ENCODE assay signal across 12 cellular contexts in genomic region chr4:68904786-68905185, GRCh38. TPM values are rescaled to one million over a fixed set of nuclear protein-coding genes. Genes with fewer than 3 reads are reported as not detected.
A peak's percentile ranks its signal among the peaks of the same experiment; 100 is the strongest.
DNase-seq lines count a peak whose midpoint lies in the region; ATAC-seq and TF ChIP-seq lines count a peak whose summit lies in the region.
"Had no signal": no experiment of that assay in that cellular context is flagged by ENCODE, and none has a peak within 500 bp of the region (broad histone marks: within the 10 kb centered on the region; RNA-seq: fewer than 3 reads in every experiment).

No MANE protein-coding gene starts in this region.

- DNase-seq in NCI-H526 (lab: John Stamatoyannopoulos, UW) (peak; percentile 21 to 64), spleen (no peak), cardiac septum (ENCODE audit: low spot score) (no peak), COLO829 (ENCODE audit: low spot score) (no peak)
- DNase-seq in activated naive CD4-positive, alpha-beta T cell treated with Interleukin-2 at 50 U/mL for 16 hours, result no peak
- DNase-seq: CD4-positive, alpha-beta T cell had no signal

- H3K4me1 ChIP-seq in BLaER1 treated with 17β-estradiol and CSF1 and Interleukin-3, amounts not matched to agents 10 nM and 100 nM, result peaks cover 0 to 13% (median 8%) of the 10 kb centered on the region in 10 experiments; a peak in 14 of 20 replicates
- H3K4me1 ChIP-seq in iPS-15b (ENCODE audit: control insufficient read depth, insufficient read depth, low read length) (peaks cover 30% of the 10 kb centered on the region), spleen (no peaks in the 10 kb centered on the region)

- H4K20me1 ChIP-seq in BLaER1 treated with 17β-estradiol and CSF1 and Interleukin-3, amounts not matched to agents 10 nM and 100 nM, result no peaks in the 10 kb centered on the region

- no peaks in the 10 kb centered on the region for H3K36me3 ChIP-seq in BLaER1 treated with 17β-estradiol and CSF1 and Interleukin-3, amounts not matched to agents 10 nM and 100 nM
- no peaks in the 10 kb centered on the region for H3K36me3 ChIP-seq in iPS-15b (ENCODE audit: control insufficient read depth, insufficient read depth, low read length)
- H3K36me3 ChIP-seq in spleen, result no peaks in the 10 kb centered on the region

- H3K27me3 ChIP-seq in BLaER1 treated with 17β-estradiol and CSF1 and Interleukin-3, amounts not matched to agents 10 nM and 100 nM, result no peaks in the 10 kb centered on the region
- H3K27me3 ChIP-seq in iPS-15b (ENCODE audit: control insufficient read depth, insufficient read depth, low read length), result no peaks in the 10 kb centered on the region
- no peaks in the 10 kb centered on the region for H3K27me3 ChIP-seq in spleen (replicated peaks in 1 of 7)

- intact Hi-C loops in spleen (cut with DNase I; ENCODE audit: low total_unique reads), result no loop called here
- intact Hi-C loops in cardiac septum (cut with DNase I), result no loop called here

- 51 to 61% (median 54%) methylated on average over 6 of the region's 6 CpGs for WGBS in spleen, 5 donors

- H3K27ac ChIP-seq in BLaER1 treated with 17β-estradiol and CSF1 and Interleukin-3, amounts not matched to agents 10 nM and 100 nM, result no peak overlapping the region
- no peak overlapping the region for H3K27ac ChIP-seq in spleen
- H3K27ac ChIP-seq: KMS-11 had no signal

- no peak overlapping the region for H3K9ac ChIP-seq in BLaER1 treated with 17β-estradiol and CSF1 and Interleukin-3, amounts not matched to agents 10 nM and 100 nM
- H3K9ac ChIP-seq in iPS-15b (ENCODE audit: low read depth, low read length), result peak overlapping the region; percentile 38
- H3K9ac ChIP-seq: KMS-11 had no signal

- no peak overlapping the region for H3K4me3 ChIP-seq in BLaER1 treated with 17β-estradiol and CSF1 and Interleukin-3, amounts not matched to agents 10 nM and 100 nM
- H3K4me3 ChIP-seq in iPS-15b (ENCODE audit: low read depth, low read length) (no peak overlapping the region), spleen (no peak overlapping the region)

- TF ChIP-seq CTCF in spleen (IDR thresholded peaks at IDR 0.05 in 8 of 11, conservative IDR thresholded peaks at IDR 0.05 in 3 of 11), result no peak

- H3K4me2 ChIP-seq in BLaER1 treated with 17β-estradiol and CSF1 and Interleukin-3, amounts not matched to agents 10 nM and 100 nM, result peak overlapping the region; percentile 12 to 63 (median 32); a peak in 17 of 22 replicates
- H3K4me2 ChIP-seq: KMS-11 had no signal

- ATAC-seq in GM21576 (IDR thresholded peaks at IDR 0.05; ENCODE audit: unreplicated experiment), result peak; percentile 48

- no peaks in the 10 kb centered on the region for H3K9me3 ChIP-seq in BLaER1 treated with 17β-estradiol and CSF1 and Interleukin-3, amounts not matched to agents 10 nM and 100 nM (replicated peaks in 1 of 11)
- H3K9me3 ChIP-seq in iPS-15b (ENCODE audit: control insufficient read depth, insufficient read depth, low read length) (no peaks in the 10 kb centered on the region), spleen (peaks cover 0 to 4% (median 0%) of the 10 kb centered on the region in 8 donors)

- no peak for TF ChIP-seq POLR2A in spleen (IDR thresholded peaks at IDR 0.05)

RNA-seq across cellular contexts. Expression of gene UGT2A3, which starts 46.8 kb away (rescaled TPM):
- total RNA-seq in spleen, result not detected
- polyA plus RNA-seq in spleen, result not detected
- not detected for total RNA-seq in cardiac septum
- total RNA-seq: CD4-positive, alpha-beta T cell; myocyte had no signal
- polyA plus RNA-seq: urinary bladder had no signal

Comparison
In these comparisons a context has a peak if more than half of its experiments do, and no peak if none do; other contexts are left out.
1. DNase-seq: peak in NCI-H526 (2 of 2); none in spleen (single experiment), cardiac septum (single experiment), COLO829 (single experiment) and activated naive CD4-positive, alpha-beta T cell treated with Interleukin-2 at 50 U/mL for 16 hours (single experiment).